Comparison of ENCODE assay signal across 28 cellular contexts in the genomic region with DNA sequence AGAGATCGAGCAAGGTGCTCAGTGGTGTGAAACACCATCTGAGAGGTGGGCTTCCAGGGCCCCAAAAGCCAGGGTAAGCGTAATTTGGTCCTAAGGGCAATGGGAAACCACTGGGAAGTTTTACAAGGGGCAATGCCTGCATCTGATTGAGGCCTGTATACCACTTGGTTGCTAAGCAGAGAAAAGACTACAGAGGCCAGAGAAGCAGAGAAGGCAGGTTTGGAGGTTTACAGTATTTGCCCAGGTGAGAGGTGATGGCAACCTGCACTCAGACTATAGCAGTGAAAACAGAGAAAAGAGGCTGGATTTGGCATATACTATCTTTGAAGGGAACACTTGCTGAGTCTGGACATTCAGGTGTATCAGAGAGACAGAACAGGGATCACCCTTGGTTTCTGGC.
DNase-seq lines count a peak whose midpoint lies in the region; ATAC-seq, FAIRE-seq and TF ChIP-seq lines count a peak whose summit lies in the region.
"Had no signal": no experiment of that assay in that cellular context is flagged by ENCODE, and none has a peak within 500 bp of the region (broad histone marks: within the 10 kb centered on the region; RNA-seq: fewer than 3 reads in every experiment).

No MANE protein-coding gene starts in this region.

- H3K36me3 Mint-ChIP-seq in activated T-helper 2 cell treated with anti-CD3 and anti-CD28 coated beads, Interferon-gamma antibody, Interleukin-2, Interleukin-4, amounts not matched to agents 10 μg/mL and 5 μg/mL and 100 μg/mL, durations not matched to agents 14 hours and 24 hours and 36 hours (ENCODE audit: low read depth): no peaks in the 10 kb centered on the region
- H3K36me3 Mint-ChIP-seq: CD8-positive, alpha-beta T cell had no signal

- TF ChIP-seq RAD21 in IMR-90 (IDR thresholded peaks at IDR 0.05; ENCODE audit: low read length): no peak

- no peak overlapping the region for H3K18ac ChIP-seq in IMR-90 (ENCODE audit: low read depth, low read length)

- peaks cover 10% of the 10 kb centered on the region for H3K4me1 Mint-ChIP-seq in activated T-helper 2 cell treated with anti-CD3 and anti-CD28 coated beads, Interferon-gamma antibody, Interleukin-2, Interleukin-4, amounts not matched to agents 10 μg/mL and 5 μg/mL and 100 μg/mL, durations not matched to agents 14 hours and 24 hours and 36 hours (ENCODE audit: low read depth)
- H3K4me1 Mint-ChIP-seq: B cell had no signal

- no peaks in the 10 kb centered on the region for H4K20me1 ChIP-seq in IMR-90 (ENCODE audit: insufficient read depth, low read length)
- H4K20me1 ChIP-seq: BLaER1 treated with 17β-estradiol and CSF1 and Interleukin-3, amounts not matched to agents 10 nM and 100 nM had no signal

- H3K27ac Mint-ChIP-seq in activated T-helper 2 cell treated with anti-CD3 and anti-CD28 coated beads, Interferon-gamma antibody, Interleukin-2, Interleukin-4, amounts not matched to agents 10 μg/mL and 5 μg/mL and 100 μg/mL, durations not matched to agents 14 hours and 24 hours and 36 hours: no peak overlapping the region
- H3K27ac Mint-ChIP-seq: B cell; CD4-positive, alpha-beta T cell; CD8-positive, alpha-beta T cell had no signal

- no peak overlapping the region for H3K9ac ChIP-seq in IMR-90 (ENCODE audit: low read depth, low read length)
- H3K9ac ChIP-seq: BLaER1 treated with 17β-estradiol and CSF1 and Interleukin-3, amounts not matched to agents 10 nM and 100 nM had no signal

- H2AFZ ChIP-seq in IMR-90 (replicated peaks; ENCODE audit: low read length, poor library complexity): peak overlapping the region; percentile 6

- H4K91ac ChIP-seq in IMR-90 (ENCODE audit: insufficient read depth, low read depth, low read length): no peak overlapping the region

- no peak overlapping the region for H2AK5ac ChIP-seq in IMR-90 (ENCODE audit: low read depth, low read length)

- H3K14ac ChIP-seq in IMR-90 (replicated peaks; ENCODE audit: low read depth, low read length): no peak overlapping the region

- no peaks in the 10 kb centered on the region for H3K36me3 ChIP-seq in IMR-90 (ENCODE audit: control insufficient read depth, insufficient read depth, low read length)
- no peaks in the 10 kb centered on the region for H3K36me3 ChIP-seq in bronchial epithelial cell (ENCODE audit: control insufficient read depth, insufficient read depth, low read length)
- H3K36me3 ChIP-seq in mucosa of descending colon (ENCODE audit: low read depth): no peaks in the 10 kb centered on the region
- H3K36me3 ChIP-seq in neutrophil: no peaks in the 10 kb centered on the region

- no peak overlapping the region for H3K4ac ChIP-seq in IMR-90 (ENCODE audit: low read depth, low read length)

- peaks cover 14% of the 10 kb centered on the region for H3K27me3 Mint-ChIP-seq in activated T-helper 2 cell treated with anti-CD3 and anti-CD28 coated beads, Interferon-gamma antibody, Interleukin-2, Interleukin-4, amounts not matched to agents 10 μg/mL and 5 μg/mL and 100 μg/mL, durations not matched to agents 14 hours and 24 hours and 36 hours (ENCODE audit: low read depth)
- H3K27me3 Mint-ChIP-seq: B cell; CD4-positive, alpha-beta T cell had no signal

- H2BK5ac ChIP-seq in IMR-90 (ENCODE audit: low read depth, low read length, poor library complexity, severe bottlenecking): no peak overlapping the region

- intact Hi-C loops in IMR-90 (cut with micrococcal nuclease): no loop called here
- intact Hi-C loops in mucosa of descending colon (cut with DNase I, micrococcal nuclease): no loop called here
- intact Hi-C loops in activated T-helper 2 cell treated with anti-CD3 and anti-CD28 coated beads, Interferon-gamma antibody, Interleukin-2, Interleukin-4, amounts not matched to agents 10 μg/mL and 5 μg/mL and 100 μg/mL, durations not matched to agents 14 hours and 24 hours and 36 hours (cut with micrococcal nuclease): no loop called here

- in situ Hi-C loops in IMR-90 (cut with MboI; ENCODE audit: low sequenced_read_pairs): loop anchor here (25.0 kb wide), 1 partner anchor 1062 kb away; no protein-coding TSS in a partner anchor

- H2BK20ac ChIP-seq in IMR-90 (ENCODE audit: low read depth, low read length): no peak overlapping the region

- no peaks in the 10 kb centered on the region for H3K9me3 Mint-ChIP-seq in activated T-helper 2 cell treated with anti-CD3 and anti-CD28 coated beads, Interferon-gamma antibody, Interleukin-2, Interleukin-4, amounts not matched to agents 10 μg/mL and 5 μg/mL and 100 μg/mL, durations not matched to agents 14 hours and 24 hours and 36 hours
- H3K9me3 Mint-ChIP-seq: CD4-positive, alpha-beta T cell; CD8-positive, alpha-beta T cell had no signal

- POLR2A ChIA-PET in IMR-90 (lab: Charles Lee; ENCODE audit: unreplicated experiment): no interaction called here

- ATAC-seq in IMR-90 (ENCODE audit: low read depth) (no peak), mucosa of descending colon (peak; percentile 67)
- ATAC-seq: A549; CD8-positive, alpha-beta T cell had no signal

- DNase-seq in IMR-90: no peak
- no peak for DNase-seq in bronchial epithelial cell (ENCODE audit: low read depth)
- DNase-seq in mucosa of descending colon: no peak
- DNase-seq in stimulated activated CD4-positive, alpha-beta T cell treated with anti-CD3 and anti-CD28 coated beads, Interleukin-2, amount 100 ng/mL, for 24 hours: no peak
- no peak for DNase-seq in frontal cortex (ENCODE audit: low spot score in 2 of 2)
- no peak for DNase-seq in activated T-helper 2 cell treated with anti-CD3 and anti-CD28 coated beads, Interferon-gamma antibody, Interleukin-2, Interleukin-4, amounts not matched to agents 10 μg/mL and 5 μg/mL and 100 μg/mL, durations not matched to agents 14 hours and 24 hours and 36 hours (ENCODE audit: low spot score)
- no peak for DNase-seq in OCI-M2 (lab: John Stamatoyannopoulos, UW; ENCODE audit: unreplicated experiment)
- DNase-seq: AML-193; Caco-2; Calu3; CD4-positive, alpha-beta T cell; CD8-positive, alpha-beta T cell; DMS153; DMS53; DMS79; DND-41; EL; GDM1 had no signal

- no CpG with 5 or more reads among the region's 2 CpGs for WGBS in IMR-90 (ENCODE audit: extremely low coverage in 2 of 2, insufficient read length in 1 of 2), 2 experiments

- H3K56ac ChIP-seq in IMR-90 (ENCODE audit: extremely low read depth, insufficient read depth, low read length): no peak overlapping the region

- TF ChIP-seq CTCF in IMR-90 (conservative IDR thresholded peaks at IDR 0.05; ENCODE audit: low read depth, low read length): no peak
- no peak for TF ChIP-seq CTCF in bronchial epithelial cell (IDR thresholded peaks at IDR 0.05; ENCODE audit: insufficient read depth, low read length, severe bottlenecking)
- TF ChIP-seq CTCF in mucosa of descending colon (IDR thresholded peaks at IDR 0.05): no peak
- no peak for TF ChIP-seq CTCF in neutrophil (IDR thresholded peaks at IDR 0.05)

- H3K79me1 ChIP-seq in IMR-90 (ENCODE audit: low read depth in 1 of 2, low read length in 2 of 2): no peaks in the 10 kb centered on the region

- no peaks in the 10 kb centered on the region; the same call in 1 of the 2 replicates for H3K27me3 ChIP-seq in IMR-90 (ENCODE audit: control insufficient read depth, insufficient read depth, low read length)
- no peaks in the 10 kb centered on the region for H3K27me3 ChIP-seq in bronchial epithelial cell (ENCODE audit: control insufficient read depth, insufficient read depth, low read length)
- no peaks in the 10 kb centered on the region for H3K27me3 ChIP-seq in neutrophil
- H3K27me3 ChIP-seq: BLaER1 treated with 17β-estradiol and CSF1 and Interleukin-3, amounts not matched to agents 10 nM and 100 nM had no signal

- H3K9me1 ChIP-seq in IMR-90 (ENCODE audit: insufficient read depth, low read length): 0 out of 2 replicates have a peak, but pooled peaks cover 2% of the 10 kb centered on the region

- H2BK15ac ChIP-seq in IMR-90 (ENCODE audit: low read depth, low read length): no peak overlapping the region

- FAIRE-seq in bronchial epithelial cell (lab: Jason Lieb, UNC) (peak; percentile 50), frontal cortex (lab: Jason Lieb, UNC) (no peak)
- FAIRE-seq: A549, D721Med, GM12878, GM12892, GM18507 had no signal

- CTCF ChIA-PET in IMR-90 (lab: Yijun Ruan, JAX): no interaction called here

- H4K5ac ChIP-seq in IMR-90 (ENCODE audit: low read depth, low read length): no peak overlapping the region

- dilution Hi-C loops in IMR-90 (cut with HindIII; ENCODE audit: low sequenced_read_pairs, unreplicated experiment): no loop called here

- no peaks in the 10 kb centered on the region for H3K9me3 ChIP-seq in IMR-90 (ENCODE audit: control insufficient read depth, insufficient read depth, low read length)
- H3K9me3 ChIP-seq in mucosa of descending colon: no peaks in the 10 kb centered on the region
- no peaks in the 10 kb centered on the region for H3K9me3 ChIP-seq in neutrophil
- H3K9me3 ChIP-seq: A549, Caco-2 had no signal

- H2BK120ac ChIP-seq in IMR-90 (ENCODE audit: low read depth, low read length): no peak overlapping the region

- H4K8ac ChIP-seq in IMR-90 (ENCODE audit: low read depth in 2 of 2, low read length in 2 of 2): no peak overlapping the region

- no peak for TF ChIP-seq POLR2A in IMR-90 (IDR thresholded peaks at IDR 0.05; ENCODE audit: low read depth, low read length)

- no peak overlapping the region for H3K4me3 ChIP-seq in IMR-90 (ENCODE audit: insufficient read depth, low read depth, low read length)
- H3K4me3 ChIP-seq in bronchial epithelial cell (ENCODE audit: low read depth, low read length): no peak overlapping the region
- H3K4me3 ChIP-seq in mucosa of descending colon: no peak overlapping the region
- H3K4me3 ChIP-seq in neutrophil (ENCODE audit: low read depth in 1 of 2, low read length in 1 of 2): no peak overlapping the region
- H3K4me3 ChIP-seq: A549; BLaER1 treated with 17β-estradiol and CSF1 and Interleukin-3, amounts not matched to agents 10 nM and 100 nM; GM12878 had no signal

- no peak overlapping the region for H3K23ac ChIP-seq in IMR-90 (ENCODE audit: low read depth, low read length)

- H3K27ac ChIP-seq in IMR-90 (ENCODE audit: insufficient read depth, low read length) (no peak overlapping the region), neutrophil (peak overlapping the region; percentile 48)
- H3K27ac ChIP-seq: 22Rv1; A549; BLaER1 treated with 17β-estradiol and CSF1 and Interleukin-3, amounts not matched to agents 10 nM and 100 nM; C4-2B had no signal

- no peak overlapping the region for H3K4me3 Mint-ChIP-seq in activated T-helper 2 cell treated with anti-CD3 and anti-CD28 coated beads, Interferon-gamma antibody, Interleukin-2, Interleukin-4, amounts not matched to agents 10 μg/mL and 5 μg/mL and 100 μg/mL, durations not matched to agents 14 hours and 24 hours and 36 hours (ENCODE audit: low read depth)
- H3K4me3 Mint-ChIP-seq: B cell; CD4-positive, alpha-beta T cell; CD8-positive, alpha-beta T cell had no signal

- no TSS peak for BruUV-seq in IMR-90 (replicated peaks; lab: Mats Ljungman, UMichigan)

- H3K4me1 ChIP-seq in IMR-90 (ENCODE audit: control insufficient read depth, insufficient read depth, low read length) (no peaks in the 10 kb centered on the region), mucosa of descending colon (ENCODE audit: low read depth) (no peaks in the 10 kb centered on the region), neutrophil (ENCODE audit: control insufficient read depth in 1 of 2, insufficient read depth in 1 of 2, low read depth in 1 of 2, low read length in 1 of 2) (peaks cover 38 to 60% of the 10 kb centered on the region in 2 experiments)
- H3K4me1 ChIP-seq: A549; BLaER1 treated with 17β-estradiol and CSF1 and Interleukin-3, amounts not matched to agents 10 nM and 100 nM; Caco-2 had no signal

- H3K4me2 ChIP-seq in IMR-90 (ENCODE audit: low read depth, low read length): no peak overlapping the region
- H3K4me2 ChIP-seq: A549; BLaER1 treated with 17β-estradiol and CSF1 and Interleukin-3, amounts not matched to agents 10 nM and 100 nM had no signal

- H2AK9ac ChIP-seq in IMR-90 (replicated peaks; ENCODE audit: low read depth, low read length, poor library complexity): no peak overlapping the region
